Comparison of ENCODE assay signal across 8 cellular contexts in genomic region chr18:26091047-26091630, GRCh38. TPM values are rescaled to one million over a fixed set of nuclear protein-coding genes. Genes with fewer than 3 reads are reported as not detected.
A peak's percentile ranks its signal among the peaks of the same experiment; 100 is the strongest.
DNase-seq lines count a peak whose midpoint lies in the region; ATAC-seq, FAIRE-seq and TF ChIP-seq lines count a peak whose summit lies in the region.

No MANE protein-coding gene starts in this region.

- H3K27me3 ChIP-seq in Karpas-422 (ENCODE audit: low read length) (no peaks in the 10 kb centered on the region), psoas muscle (ENCODE audit: insufficient read depth in 3 of 3, low read length in 2 of 3) (no peaks in the 10 kb centered on the region)

- peak overlapping the region; percentile 96 for H3K27ac Mint-ChIP-seq in activated CD8-positive, alpha-beta T cell treated with anti-CD3 and anti-CD28 coated beads for 36 hours
- H3K27ac Mint-ChIP-seq in glutamatergic neuron (ENCODE audit: unreplicated experiment) = peak overlapping the region; percentile 82

- peak overlapping the region; percentile 82 for H3K4me2 ChIP-seq in Karpas-422 (ENCODE audit: low read depth, low read length, poor library complexity, severe bottlenecking)

- no peaks in the 10 kb centered on the region for H3K27me3 Mint-ChIP-seq in activated CD8-positive, alpha-beta T cell treated with anti-CD3 and anti-CD28 coated beads for 36 hours
- peaks cover 4% of the 10 kb centered on the region for H3K27me3 Mint-ChIP-seq in glutamatergic neuron (ENCODE audit: unreplicated experiment)

- peak; percentile 67 for DNase-seq in NCI-H345 (lab: John Stamatoyannopoulos, UW)
- DNase-seq in NCI-H345 treated with DMSO at 0.1 percent for 48 hours (lab: John Stamatoyannopoulos, UW; ENCODE audit: unreplicated experiment) = no peak
- peak; percentile 28 for DNase-seq in H54 (ENCODE audit: insufficient read length, low spot score)
- no peak for DNase-seq in Karpas-422
- DNase-seq in activated CD8-positive, alpha-beta T cell treated with anti-CD3 and anti-CD28 coated beads for 36 hours = no peak
- no peak for DNase-seq in glutamatergic neuron
- DNase-seq in psoas muscle = peak; percentile 83 to 84
- no peak for DNase-seq in T-helper 9 cell

- H3K27ac ChIP-seq in Karpas-422 (ENCODE audit: low read length) = peak overlapping the region; percentile 86
- peak overlapping the region; percentile 95 for H3K27ac ChIP-seq in psoas muscle

- H3K4me3 Mint-ChIP-seq in activated CD8-positive, alpha-beta T cell treated with anti-CD3 and anti-CD28 coated beads for 36 hours = peak overlapping the region; percentile 87
- peak overlapping the region; percentile 99 for H3K4me3 Mint-ChIP-seq in glutamatergic neuron (ENCODE audit: unreplicated experiment)

- no peaks in the 10 kb centered on the region for H3K9me3 ChIP-seq in Karpas-422 (ENCODE audit: low read length)
- no peaks in the 10 kb centered on the region for H3K9me3 ChIP-seq in psoas muscle

- intact Hi-C loops in activated CD8-positive, alpha-beta T cell treated with anti-CD3 and anti-CD28 coated beads for 36 hours (cut with micrococcal nuclease) = loop anchor here (5.0 kb wide), 1 partner anchor 136 kb away; the partner anchor contains the start of gene TAF4B
- intact Hi-C loops in psoas muscle (cut with DNase I) = no loop called here

- TF ChIP-seq POLR2A in H54 (IDR thresholded peaks at IDR 0.05; ENCODE audit: low read depth, low read length) = no peak

- H3K4me1 Mint-ChIP-seq in activated CD8-positive, alpha-beta T cell treated with anti-CD3 and anti-CD28 coated beads for 36 hours (ENCODE audit: low read depth) = peaks cover 26% of the 10 kb centered on the region
- H3K4me1 Mint-ChIP-seq in glutamatergic neuron (ENCODE audit: low read depth, unreplicated experiment) = peaks cover 10% of the 10 kb centered on the region

- H3K36me3 ChIP-seq in Karpas-422 (ENCODE audit: insufficient read depth, low read length) = peaks cover 16% of the 10 kb centered on the region
- H3K36me3 ChIP-seq in psoas muscle (ENCODE audit: insufficient read depth in 1 of 2, low read depth in 1 of 2) = peaks cover 0 to 14% of the 10 kb centered on the region in 2 donors

- peak; percentile 61 for FAIRE-seq in H54 (lab: Jason Lieb, UNC)

- peak overlapping the region; percentile 99 for H3K9ac ChIP-seq in Karpas-422 (ENCODE audit: low read length)

- peaks cover 32% of the 10 kb centered on the region for H3K4me1 ChIP-seq in Karpas-422 (ENCODE audit: low read length)
- peaks cover 23% of the 10 kb centered on the region for H3K4me1 ChIP-seq in psoas muscle

- peak overlapping the region; percentile 98 for H2AFZ ChIP-seq in Karpas-422 (ENCODE audit: low read length)

- H3K9me2 ChIP-seq in Karpas-422 (replicated peaks; ENCODE audit: insufficient read depth, low read length) = no peaks in the 10 kb centered on the region

- H3K4me3 ChIP-seq in Karpas-422 (ENCODE audit: low read length) (peak overlapping the region; percentile 72), psoas muscle (peak overlapping the region; percentile 94)

- POLR2A ChIA-PET in activated CD8-positive, alpha-beta T cell treated with anti-CD3 and anti-CD28 coated beads for 36 hours (lab: Charles Lee) = no interaction called here

- H4K20me1 ChIP-seq in Karpas-422 (ENCODE audit: insufficient read depth, low read depth, low read length) = peaks cover 10% of the 10 kb centered on the region; the same call in 1 of the 2 replicates

- H3K36me3 Mint-ChIP-seq in activated CD8-positive, alpha-beta T cell treated with anti-CD3 and anti-CD28 coated beads for 36 hours (ENCODE audit: low read depth) = peaks cover 9% of the 10 kb centered on the region
- no peaks in the 10 kb centered on the region for H3K36me3 Mint-ChIP-seq in glutamatergic neuron (ENCODE audit: unreplicated experiment)

- peak; percentile 52 for ATAC-seq in activated CD8-positive, alpha-beta T cell treated with anti-CD3 and anti-CD28 coated beads for 36 hours
- ATAC-seq in psoas muscle = peak; percentile 35 to 59 (median 45)

- 2 to 3% (median 2%) methylated on average over 29 of the region's 29 CpGs for WGBS in psoas muscle, 3 donors

- H3K9me3 Mint-ChIP-seq in activated CD8-positive, alpha-beta T cell treated with anti-CD3 and anti-CD28 coated beads for 36 hours = no peaks in the 10 kb centered on the region
- H3K9me3 Mint-ChIP-seq in glutamatergic neuron (ENCODE audit: unreplicated experiment) = peaks cover 4% of the 10 kb centered on the region

- CTCF ChIA-PET in activated CD8-positive, alpha-beta T cell treated with anti-CD3 and anti-CD28 coated beads for 36 hours (lab: Charles Lee) = no interaction called here

- peaks cover 42% of the 10 kb centered on the region for H3K79me2 ChIP-seq in Karpas-422 (ENCODE audit: low read length)

- no peak for TF ChIP-seq CTCF in activated CD8-positive, alpha-beta T cell treated with anti-CD3 and anti-CD28 coated beads for 36 hours (IDR thresholded peaks at IDR 0.05)
- no peak for TF ChIP-seq CTCF in glutamatergic neuron (IDR thresholded peaks at IDR 0.05; ENCODE audit: partially characterized antibody, unreplicated experiment)
- TF ChIP-seq CTCF in psoas muscle (IDR thresholded peaks at IDR 0.05) = no peak

RNA-seq across cellular contexts. Expression of gene SS18, which starts 0.7 kb away (rescaled TPM):
- total RNA-seq in Karpas-422 (2014; rRNA removed; shearing (Covaris generic); ENCODE audit: low replicate concordance) = 123 and 146 TPM in 2 replicates
- 10 to 100 TPM; 37.4 to 38.2 TPM for total RNA-seq in activated CD8-positive, alpha-beta T cell treated with anti-CD3 and anti-CD28 coated beads for 36 hours
- total RNA-seq in glutamatergic neuron (ENCODE audit: unreplicated experiment) = 88.9 TPM
- 10 to 100 TPM; 12.4 to 17.3 (median 13.1) TPM for total RNA-seq in psoas muscle
- polyA plus RNA-seq in psoas muscle = 10 to 100 TPM in 2 of 3 donors, 1 to 10 TPM in 1; 8.4 to 13.1 (median 12.7) TPM

RNA-seq across cellular contexts. Expression of gene PSMA8, which starts 42.5 kb away (rescaled TPM):
- not detected in 2 replicates for total RNA-seq in Karpas-422 (2014; rRNA removed; shearing (Covaris generic); ENCODE audit: low replicate concordance)
- total RNA-seq in activated CD8-positive, alpha-beta T cell treated with anti-CD3 and anti-CD28 coated beads for 36 hours = 1 to 10 TPM; 1.3 to 1.8 TPM
- total RNA-seq in glutamatergic neuron (ENCODE audit: unreplicated experiment) (not detected), psoas muscle (not detected)
- not detected for polyA plus RNA-seq in psoas muscle

Comparison
In these comparisons a context has a peak if more than half of its experiments do, and no peak if none do; other contexts are left out.
1. DNase-seq: peak in NCI-H345 (single experiment), H54 (single experiment) and psoas muscle (2 of 2); none in NCI-H345 treated with DMSO at 0.1 percent for 48 hours (single experiment), Karpas-422 (single experiment), activated CD8-positive, alpha-beta T cell treated with anti-CD3 and anti-CD28 coated beads for 36 hours (single experiment), glutamatergic neuron (single experiment) and T-helper 9 cell (single experiment).